ENCODE assay signal across 1 cellular context in the genomic region with DNA sequence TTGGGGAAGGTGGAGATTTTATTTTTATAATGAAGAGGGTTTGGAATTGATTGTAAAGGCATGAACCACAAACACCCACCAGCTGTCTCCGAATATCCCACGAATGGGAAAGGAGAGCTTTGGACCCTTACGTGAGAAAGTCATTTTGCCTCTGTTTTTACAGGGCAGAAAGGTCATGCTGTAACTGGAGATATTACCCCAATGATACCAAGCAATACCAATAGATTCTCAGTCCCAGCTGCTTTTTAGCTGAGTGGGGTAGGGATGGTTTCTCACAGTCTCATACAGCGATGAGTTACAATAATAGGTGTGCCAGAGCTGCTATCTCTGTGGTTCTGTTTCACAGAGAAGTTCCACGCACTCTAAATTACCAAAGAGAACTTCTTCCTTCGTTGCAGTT.
A peak's percentile ranks its signal among the peaks of the same experiment; 100 is the strongest.
TF ChIP-seq lines count a peak whose summit lies in the region.

No MANE protein-coding gene starts in this region.

TF ChIP-seq in HepG2, 621 proteins besides CTCF, POLR2A, EP300 and RAD21:
- 0 out of 2 replicates have a peak, but pooled peaks have one; percentile 30 for TF ChIP-seq ZNF292 (CRISPR knock-in tag; IDR thresholded peaks at IDR 0.05; ENCODE audit: borderline replicate concordance, low read depth)
- TF ChIP-seq RELA (CRISPR knock-in tag; IDR thresholded peaks at IDR 0.05): no peak
- TF ChIP-seq ZNF382 (CRISPR knock-in tag; IDR thresholded peaks at IDR 0.05; ENCODE audit: borderline replicate concordance): no peak
- TF ChIP-seq PHF8 (CRISPR knock-in tag; IDR thresholded peaks at IDR 0.05): no peak
- TF ChIP-seq FOXK2 (IDR thresholded peaks at IDR 0.05): no peak
- no peak for TF ChIP-seq XRCC5 (optimal IDR thresholded peaks at IDR 0.05; ENCODE audit: low read length)
- TF ChIP-seq NR2F2 (IDR thresholded peaks at IDR 0.05; ENCODE audit: borderline replicate concordance, low read depth): 0 out of 2 replicates have a peak, but pooled peaks have one; percentile 40
- TF ChIP-seq, protein P1, sequence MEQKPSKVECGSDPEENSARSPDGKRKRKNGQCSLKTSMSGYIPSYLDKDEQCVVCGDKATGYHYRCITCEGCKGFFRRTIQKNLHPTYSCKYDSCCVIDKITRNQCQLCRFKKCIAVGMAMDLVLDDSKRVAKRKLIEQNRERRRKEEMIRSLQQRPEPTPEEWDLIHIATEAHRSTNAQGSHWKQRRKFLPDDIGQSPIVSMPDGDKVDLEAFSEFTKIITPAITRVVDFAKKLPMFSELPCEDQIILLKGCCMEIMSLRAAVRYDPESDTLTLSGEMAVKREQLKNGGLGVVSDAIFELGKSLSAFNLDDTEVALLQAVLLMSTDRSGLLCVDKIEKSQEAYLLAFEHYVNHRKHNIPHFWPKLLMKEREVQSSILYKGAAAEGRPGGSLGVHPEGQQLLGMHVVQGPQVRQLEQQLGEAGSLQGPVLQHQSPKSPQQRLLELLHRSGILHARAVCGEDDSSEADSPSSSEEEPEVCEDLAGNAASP (CRISPR knock-in tag; IDR thresholded peaks at IDR 0.05; ENCODE audit: borderline replicate concordance): no peak
- TF ChIP-seq NR2F6 (IDR thresholded peaks at IDR 0.05): peak; percentile 52
- no peak; the same call in 1 of the 2 replicates for TF ChIP-seq NR2F6 (CRISPR knock-in tag; IDR thresholded peaks at IDR 0.05)
- TF ChIP-seq, protein P2, sequence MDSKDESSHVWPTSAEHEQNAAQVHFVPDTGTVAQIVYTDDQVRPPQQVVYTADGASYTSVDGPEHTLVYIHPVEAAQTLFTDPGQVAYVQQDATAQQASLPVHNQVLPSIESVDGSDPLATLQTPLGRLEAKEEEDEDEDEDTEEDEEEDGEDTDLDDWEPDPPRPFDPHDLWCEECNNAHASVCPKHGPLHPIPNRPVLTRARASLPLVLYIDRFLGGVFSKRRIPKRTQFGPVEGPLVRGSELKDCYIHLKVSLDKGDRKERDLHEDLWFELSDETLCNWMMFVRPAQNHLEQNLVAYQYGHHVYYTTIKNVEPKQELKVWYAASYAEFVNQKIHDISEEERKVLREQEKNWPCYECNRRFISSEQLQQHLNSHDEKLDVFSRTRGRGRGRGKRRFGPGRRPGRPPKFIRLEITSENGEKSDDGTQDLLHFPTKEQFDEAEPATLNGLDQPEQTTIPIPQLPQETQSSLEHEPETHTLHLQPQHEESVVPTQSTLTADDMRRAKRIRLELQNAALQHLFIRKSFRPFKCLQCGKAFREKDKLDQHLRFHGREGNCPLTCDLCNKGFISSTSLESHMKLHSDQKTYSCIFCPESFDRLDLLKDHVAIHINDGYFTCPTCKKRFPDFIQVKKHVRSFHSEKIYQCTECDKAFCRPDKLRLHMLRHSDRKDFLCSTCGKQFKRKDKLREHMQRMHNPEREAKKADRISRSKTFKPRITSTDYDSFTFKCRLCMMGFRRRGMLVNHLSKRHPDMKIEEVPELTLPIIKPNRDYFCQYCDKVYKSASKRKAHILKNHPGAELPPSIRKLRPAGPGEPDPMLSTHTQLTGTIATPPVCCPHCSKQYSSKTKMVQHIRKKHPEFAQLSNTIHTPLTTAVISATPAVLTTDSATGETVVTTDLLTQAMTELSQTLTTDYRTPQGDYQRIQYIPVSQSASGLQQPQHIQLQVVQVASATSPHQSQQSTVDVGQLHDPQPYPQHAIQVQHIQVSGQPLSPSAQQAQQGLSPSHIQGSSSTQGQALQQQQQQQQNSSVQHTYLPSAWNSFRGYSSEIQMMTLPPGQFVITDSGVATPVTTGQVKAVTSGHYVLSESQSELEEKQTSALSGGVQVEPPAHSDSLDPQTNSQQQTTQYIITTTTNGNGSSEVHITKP (CRISPR knock-in tag; IDR thresholded peaks at IDR 0.05; ENCODE audit: low read depth): no peak
- TF ChIP-seq CCAR2 (optimal IDR thresholded peaks at IDR 0.05; ENCODE audit: low read depth, low read length): no peak
